ENCODE assay signal across 1 cellular context in the genomic region with DNA sequence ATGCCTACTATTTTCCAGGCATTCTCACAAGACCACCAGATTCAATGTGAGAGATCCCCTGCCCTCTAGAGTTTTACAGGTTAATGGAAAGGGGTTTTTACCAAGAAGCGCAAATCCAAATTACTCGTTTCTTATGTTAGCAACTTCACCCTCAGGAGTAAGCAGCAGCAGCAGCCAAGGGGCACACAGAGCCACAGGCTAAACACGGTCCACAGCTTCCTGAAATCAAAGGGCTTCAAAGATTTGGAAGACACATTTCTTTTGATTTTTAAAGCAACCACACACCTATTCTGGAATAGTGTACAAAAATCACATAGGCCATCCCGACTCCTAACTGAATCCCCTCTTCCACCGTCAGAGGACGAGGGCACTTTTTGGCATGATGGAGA.
TF ChIP-seq lines count a peak whose summit lies in the region.

No MANE protein-coding gene starts in this region.

TF ChIP-seq in GM23338, 12 proteins besides CTCF, POLR2A, EP300 and RAD21 (continued from another document):
- TF ChIP-seq, protein P1, sequence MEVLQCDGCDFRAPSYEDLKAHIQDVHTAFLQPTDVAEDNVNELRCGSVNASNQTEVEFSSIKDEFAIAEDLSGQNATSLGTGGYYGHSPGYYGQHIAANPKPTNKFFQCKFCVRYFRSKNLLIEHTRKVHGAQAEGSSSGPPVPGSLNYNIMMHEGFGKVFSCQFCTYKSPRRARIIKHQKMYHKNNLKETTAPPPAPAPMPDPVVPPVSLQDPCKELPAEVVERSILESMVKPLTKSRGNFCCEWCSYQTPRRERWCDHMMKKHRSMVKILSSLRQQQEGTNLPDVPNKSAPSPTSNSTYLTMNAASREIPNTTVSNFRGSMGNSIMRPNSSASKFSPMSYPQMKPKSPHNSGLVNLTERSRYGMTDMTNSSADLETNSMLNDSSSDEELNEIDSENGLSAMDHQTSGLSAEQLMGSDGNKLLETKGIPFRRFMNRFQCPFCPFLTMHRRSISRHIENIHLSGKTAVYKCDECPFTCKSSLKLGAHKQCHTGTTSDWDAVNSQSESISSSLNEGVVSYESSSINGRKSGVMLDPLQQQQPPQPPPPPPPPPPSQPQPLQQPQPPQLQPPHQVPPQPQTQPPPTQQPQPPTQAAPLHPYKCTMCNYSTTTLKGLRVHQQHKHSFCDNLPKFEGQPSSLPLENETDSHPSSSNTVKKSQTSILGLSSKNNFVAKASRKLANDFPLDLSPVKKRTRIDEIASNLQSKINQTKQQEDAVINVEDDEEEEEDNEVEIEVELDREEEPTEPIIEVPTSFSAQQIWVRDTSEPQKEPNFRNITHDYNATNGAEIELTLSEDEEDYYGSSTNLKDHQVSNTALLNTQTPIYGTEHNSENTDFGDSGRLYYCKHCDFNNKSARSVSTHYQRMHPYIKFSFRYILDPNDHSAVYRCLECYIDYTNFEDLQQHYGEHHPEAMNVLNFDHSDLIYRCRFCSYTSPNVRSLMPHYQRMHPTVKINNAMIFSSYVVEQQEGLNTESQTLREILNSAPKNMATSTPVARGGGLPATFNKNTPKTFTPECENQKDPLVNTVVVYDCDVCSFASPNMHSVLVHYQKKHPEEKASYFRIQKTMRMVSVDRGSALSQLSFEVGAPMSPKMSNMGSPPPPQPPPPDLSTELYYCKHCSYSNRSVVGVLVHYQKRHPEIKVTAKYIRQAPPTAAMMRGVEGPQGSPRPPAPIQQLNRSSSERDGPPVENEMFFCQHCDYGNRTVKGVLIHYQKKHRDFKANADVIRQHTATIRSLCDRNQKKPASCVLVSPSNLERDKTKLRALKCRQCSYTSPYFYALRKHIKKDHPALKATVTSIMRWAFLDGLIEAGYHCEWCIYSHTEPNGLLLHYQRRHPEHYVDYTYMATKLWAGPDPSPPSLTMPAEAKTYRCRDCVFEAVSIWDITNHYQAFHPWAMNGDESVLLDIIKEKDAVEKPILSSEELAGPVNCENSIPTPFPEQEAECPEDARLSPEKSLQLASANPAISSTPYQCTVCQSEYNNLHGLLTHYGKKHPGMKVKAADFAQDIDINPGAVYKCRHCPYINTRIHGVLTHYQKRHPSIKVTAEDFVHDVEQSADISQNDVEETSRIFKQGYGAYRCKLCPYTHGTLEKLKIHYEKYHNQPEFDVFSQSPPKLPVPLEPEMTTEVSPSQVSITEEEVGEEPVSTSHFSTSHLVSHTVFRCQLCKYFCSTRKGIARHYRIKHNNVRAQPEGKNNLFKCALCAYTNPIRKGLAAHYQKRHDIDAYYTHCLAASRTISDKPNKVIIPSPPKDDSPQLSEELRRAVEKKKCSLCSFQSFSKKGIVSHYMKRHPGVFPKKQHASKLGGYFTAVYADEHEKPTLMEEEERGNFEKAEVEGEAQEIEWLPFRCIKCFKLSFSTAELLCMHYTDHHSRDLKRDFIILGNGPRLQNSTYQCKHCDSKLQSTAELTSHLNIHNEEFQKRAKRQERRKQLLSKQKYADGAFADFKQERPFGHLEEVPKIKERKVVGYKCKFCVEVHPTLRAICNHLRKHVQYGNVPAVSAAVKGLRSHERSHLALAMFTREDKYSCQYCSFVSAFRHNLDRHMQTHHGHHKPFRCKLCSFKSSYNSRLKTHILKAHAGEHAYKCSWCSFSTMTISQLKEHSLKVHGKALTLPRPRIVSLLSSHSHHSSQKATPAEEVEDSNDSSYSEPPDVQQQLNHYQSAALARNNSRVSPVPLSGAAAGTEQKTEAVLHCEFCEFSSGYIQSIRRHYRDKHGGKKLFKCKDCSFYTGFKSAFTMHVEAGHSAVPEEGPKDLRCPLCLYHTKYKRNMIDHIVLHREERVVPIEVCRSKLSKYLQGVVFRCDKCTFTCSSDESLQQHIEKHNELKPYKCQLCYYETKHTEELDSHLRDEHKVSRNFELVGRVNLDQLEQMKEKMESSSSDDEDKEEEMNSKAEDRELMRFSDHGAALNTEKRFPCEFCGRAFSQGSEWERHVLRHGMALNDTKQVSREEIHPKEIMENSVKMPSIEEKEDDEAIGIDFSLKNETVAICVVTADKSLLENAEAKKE (CRISPR knock-in tag; IDR thresholded peaks at IDR 0.05), result no peak
- TF ChIP-seq, protein P2, sequence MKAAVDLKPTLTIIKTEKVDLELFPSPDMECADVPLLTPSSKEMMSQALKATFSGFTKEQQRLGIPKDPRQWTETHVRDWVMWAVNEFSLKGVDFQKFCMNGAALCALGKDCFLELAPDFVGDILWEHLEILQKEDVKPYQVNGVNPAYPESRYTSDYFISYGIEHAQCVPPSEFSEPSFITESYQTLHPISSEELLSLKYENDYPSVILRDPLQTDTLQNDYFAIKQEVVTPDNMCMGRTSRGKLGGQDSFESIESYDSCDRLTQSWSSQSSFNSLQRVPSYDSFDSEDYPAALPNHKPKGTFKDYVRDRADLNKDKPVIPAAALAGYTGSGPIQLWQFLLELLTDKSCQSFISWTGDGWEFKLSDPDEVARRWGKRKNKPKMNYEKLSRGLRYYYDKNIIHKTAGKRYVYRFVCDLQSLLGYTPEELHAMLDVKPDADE (IDR thresholded peaks at IDR 0.05), result no peak
- TF ChIP-seq ZNF114 (CRISPR knock-in tag; IDR thresholded peaks at IDR 0.05), result no peak
- no peak for TF ChIP-seq POLR2AphosphoS5 (IDR thresholded peaks at IDR 0.05; ENCODE audit: low read depth)
- no peak for TF ChIP-seq CREB1 (CRISPR knock-in tag; IDR thresholded peaks at IDR 0.05; ENCODE audit: low read depth)
- no peak for TF ChIP-seq JUNB (IDR thresholded peaks at IDR 0.05; ENCODE audit: unreplicated experiment)
